ENCODE assay signal across 18 cellular contexts in genomic region chr20:33687993-33688937, GRCh38. TPM values are rescaled to one million over a fixed set of nuclear protein-coding genes. Genes with fewer than 3 reads are reported as not detected.
DNase-seq lines count a peak whose midpoint lies in the region; ATAC-seq, FAIRE-seq and TF ChIP-seq lines count a peak whose summit lies in the region.
"Had no signal": no experiment of that assay in that cellular context is flagged by ENCODE, and none has a peak within 500 bp of the region (broad histone marks: within the 10 kb centered on the region; RNA-seq: fewer than 3 reads in every experiment).

No MANE protein-coding gene starts in this region.

- peaks cover 48% of the 10 kb centered on the region for H3K4me1 Mint-ChIP-seq in T-helper 2 cell treated with Interferon-gamma antibody and Interleukin-4, amounts not matched to agents 5 μg/mL and 100 μg/mL, for 36 hours (ENCODE audit: low read depth)
- peaks cover 42% of the 10 kb centered on the region for H3K4me1 Mint-ChIP-seq in neural crest cell

- 91% methylated on average over 3 of the region's 3 CpGs for WGBS in GM12878 (ENCODE audit: insufficient coverage, insufficient replicate concordance, low lambda C conversion rate, missing lambda C conversion rate)

- intact Hi-C loops in GM12878 (cut with micrococcal nuclease; ENCODE audit: unreplicated experiment) = loop anchor here (5.0 to 10.0 kb wide), 2 partner anchors 89 to 307 kb away; partner anchors contain the start of gene RALY

- no peak overlapping the region for H3K4me2 ChIP-seq in MM.1S (ENCODE audit: low read depth, low read length)
- H3K4me2 ChIP-seq in GM12878 (ENCODE audit: control insufficient read depth, insufficient read depth) = no peak overlapping the region

- no peaks in the 10 kb centered on the region for H3K27me3 Mint-ChIP-seq in T-helper 2 cell treated with Interferon-gamma antibody and Interleukin-4, amounts not matched to agents 5 μg/mL and 100 μg/mL, for 36 hours (ENCODE audit: low read depth)
- peaks cover 3% of the 10 kb centered on the region for H3K27me3 Mint-ChIP-seq in neural crest cell (ENCODE audit: low read depth)

- RAD21 ChIA-PET in GM12878 (lab: Charles Lee; ENCODE audit: unreplicated experiment) = interaction anchor here (0.9 to 1.9 kb wide), 3 partner anchors 20 to 91 kb away, joined by 3 to 5 read pairs (median 4); partner anchors contain the start of gene PXMP4

- H3K4me3 Mint-ChIP-seq in T-helper 2 cell treated with Interferon-gamma antibody and Interleukin-4, amounts not matched to agents 5 μg/mL and 100 μg/mL, for 36 hours = peak overlapping the region; percentile 34
- peak overlapping the region; percentile 77 for H3K4me3 Mint-ChIP-seq in neural crest cell

- TF ChIP-seq RAD21 in GM12878 (IDR thresholded peaks at IDR 0.05; ENCODE audit: insufficient read depth, low read depth, low read length) = no peak

- H3K36me3 ChIP-seq in MM.1S (replicated peaks; ENCODE audit: insufficient read depth, low read length) (no peaks in the 10 kb centered on the region), GM12878 (ENCODE audit: control insufficient read depth in 2 of 2, insufficient read depth in 2 of 2, low read length in 1 of 2) (no peaks in the 10 kb centered on the region)
- H3K36me3 ChIP-seq: heart right ventricle, upper lobe of right lung had no signal

- no peak for TF ChIP-seq POLR2A in GM12878 (IDR thresholded peaks at IDR 0.05; ENCODE audit: low read depth, low read length)

- no peaks in the 10 kb centered on the region for H3K9me3 Mint-ChIP-seq in T-helper 2 cell treated with Interferon-gamma antibody and Interleukin-4, amounts not matched to agents 5 μg/mL and 100 μg/mL, for 36 hours
- H3K9me3 Mint-ChIP-seq in neural crest cell = no peaks in the 10 kb centered on the region

- H3K4me3 ChIP-seq in MM.1S (ENCODE audit: low read length) (no peak overlapping the region), GM12878 (no peak overlapping the region)
- H3K4me3 ChIP-seq: heart right ventricle, upper lobe of right lung had no signal

- H3K9ac ChIP-seq in MM.1S (ENCODE audit: low read length) = no peak overlapping the region
- H3K9ac ChIP-seq in GM12878 (ENCODE audit: control insufficient read depth, insufficient read depth, low read length) = no peak overlapping the region

- no peaks in the 10 kb centered on the region for H3K9me3 ChIP-seq in MM.1S (replicated peaks; ENCODE audit: insufficient read depth, low read length)
- no peaks in the 10 kb centered on the region for H3K9me3 ChIP-seq in GM12878 (replicated peaks; ENCODE audit: control insufficient read depth, insufficient read depth, low read length)
- H3K9me3 ChIP-seq: heart right ventricle, upper lobe of right lung had no signal

- no peaks in the 10 kb centered on the region for H3K9me2 ChIP-seq in MM.1S (replicated peaks; ENCODE audit: insufficient read depth, low read length)

- H2AFZ ChIP-seq in MM.1S (ENCODE audit: low read length) = no peak overlapping the region
- H2AFZ ChIP-seq in GM12878 (ENCODE audit: control insufficient read depth, low read depth, low read length) = no peak overlapping the region

- peaks cover 11% of the 10 kb centered on the region for H3K36me3 Mint-ChIP-seq in T-helper 2 cell treated with Interferon-gamma antibody and Interleukin-4, amounts not matched to agents 5 μg/mL and 100 μg/mL, for 36 hours (ENCODE audit: low read depth)
- H3K36me3 Mint-ChIP-seq in neural crest cell (ENCODE audit: low read depth) = no peaks in the 10 kb centered on the region

- in situ Hi-C loops in GM12878 (cut with MboI) = no loop called here

- no peak overlapping the region for H3K27ac ChIP-seq in MM.1S (ENCODE audit: low read length)
- no peak overlapping the region for H3K27ac ChIP-seq in GM12878 (ENCODE audit: control insufficient read depth, insufficient read depth)
- H3K27ac ChIP-seq: upper lobe of right lung had no signal

- SMC1A ChIA-PET in GM12878 (lab: Charles Lee; ENCODE audit: uncharacterized antibody, unreplicated experiment) = interaction anchor here (1.2 to 1.5 kb wide), 2 partner anchors 13 to 82 kb away, joined by 3 to 5 read pairs; no protein-coding TSS in a partner anchor

- POLR2A ChIA-PET in GM12878 (lab: Charles Lee) = no interaction called here
- POLR2A ChIA-PET in HEK293T (lab: Yijun Ruan, JAX) = interaction anchor here (1.1 to 1.6 kb wide), 3 partner anchors 25 to 32 kb away, joined by 3 to 5 read pairs (median 3); partner anchors contain the start of gene PXMP4

- CTCF ChIA-PET in GM12878 (lab: Yijun Ruan, JAX) = no interaction called here
- CTCF ChIA-PET in HEK293T (lab: Yijun Ruan, JAX) = interaction anchor here (0.6 to 0.7 kb wide), 2 partner anchors 590 to 756 kb away, joined by 4 to 7 read pairs; no protein-coding TSS in a partner anchor

- H3K27me3 ChIP-seq in MM.1S (replicated peaks; ENCODE audit: insufficient read depth, low read length) (no peaks in the 10 kb centered on the region), GM12878 (replicated peaks in 1 of 2; ENCODE audit: control insufficient read depth in 2 of 2, insufficient read depth in 2 of 2, low read length in 1 of 2) (no peaks in the 10 kb centered on the region)
- H3K27me3 ChIP-seq: heart right ventricle, upper lobe of right lung had no signal

- TF ChIP-seq CTCF in MM.1S (IDR thresholded peaks at IDR 0.05; ENCODE audit: low read length) (no peak), GM12878 (IDR thresholded peaks at IDR 0.05 in 2 of 3, conservative IDR thresholded peaks at IDR 0.05 in 1 of 3; ENCODE audit: control insufficient read depth in 2 of 3, extremely low read depth in 1 of 3, insufficient read depth in 1 of 3, low read depth in 3 of 3, low read length in 3 of 3) (no peak), neural crest cell (conservative IDR thresholded peaks at IDR 0.05) (no peak)

- ATAC-seq in GM12878 (no peak), GM21423 (IDR thresholded peaks at IDR 0.05; ENCODE audit: unreplicated experiment) (no peak)
- ATAC-seq: heart right ventricle had no signal

- H3K79me2 ChIP-seq in MM.1S (ENCODE audit: low read length) (peaks cover 23% of the 10 kb centered on the region), GM12878 (ENCODE audit: control insufficient read depth, insufficient read depth, low read length) (peaks cover 23% of the 10 kb centered on the region)

- peak overlapping the region; percentile 76 for H3K27ac Mint-ChIP-seq in T-helper 2 cell treated with Interferon-gamma antibody and Interleukin-4, amounts not matched to agents 5 μg/mL and 100 μg/mL, for 36 hours
- H3K27ac Mint-ChIP-seq in neural crest cell (ENCODE audit: unreplicated experiment) = no peak overlapping the region

- H4K20me1 ChIP-seq in MM.1S (ENCODE audit: insufficient read depth, low read length) (no peaks in the 10 kb centered on the region), GM12878 (ENCODE audit: control insufficient read depth, insufficient read depth) (no peaks in the 10 kb centered on the region)

- no peak for DNase-seq in T-helper 2 cell treated with Interferon-gamma antibody and Interleukin-4, amounts not matched to agents 5 μg/mL and 100 μg/mL, for 36 hours (ENCODE audit: low spot score)
- no peak for DNase-seq in T-helper 2 cell
- DNase-seq in MM.1S = peak; percentile 5
- DNase-seq in GM12878 (ENCODE audit: low read depth, low spot score) = no peak
- no peak for DNase-seq in neural crest cell (ENCODE audit: low read depth, low spot score)
- DNase-seq in 8988T = no peak
- no peak for DNase-seq in HEK293T (ENCODE audit: extremely low spot score)
- DNase-seq: activated CD4-positive, alpha-beta T cell treated with anti-CD3 and anti-CD28 coated beads, Interleukin-2, amount 50 U/mL, for 48 hours; heart right ventricle; kidney glomerular epithelial cell; NCI-H2081; NCI-H774; T1000; upper lobe of right lung had no signal

- H3F3A ChIP-seq in MM.1S (ENCODE audit: insufficient read depth, low read length) = peaks cover 10% of the 10 kb centered on the region

- TF ChIP-seq EP300 in GM12878 (IDR thresholded peaks at IDR 0.05; ENCODE audit: borderline replicate concordance in 1 of 2, control insufficient read depth in 1 of 2, low read depth in 2 of 2, low read length in 2 of 2) = no peak

- BruUV-seq in GM12878 (replicated peaks; lab: Mats Ljungman, UMichigan) = no TSS peak

- FAIRE-seq in GM12878 (lab: Jason Lieb, UNC) = no peak
- FAIRE-seq: GM12892, HTR-8/SVneo had no signal

- H3K4me1 ChIP-seq in MM.1S (ENCODE audit: low read length) (peaks cover 14% of the 10 kb centered on the region), GM12878 (ENCODE audit: control insufficient read depth, insufficient read depth, low read length) (peaks cover 24% of the 10 kb centered on the region)

RNA-seq across cellular contexts. Expression of gene E2F1, which starts 2.1 kb away (rescaled TPM):
- 8.1 and 11.3 TPM in 2 replicates for total RNA-seq in GM12878 (2013; cell fraction: nucleolus; rRNA removed)
- 31.6 and 36.7 TPM in 2 replicates for total RNA-seq in GM12878 (2014; rRNA removed)
- 22.8 and 26.1 TPM in 2 replicates for total RNA-seq in GM12878 (2014; rRNA removed; fragmentation: Illumina TruSeq; extraction: Trizol)
- total RNA-seq in GM12878 (2021) = 41.5 and 43.2 TPM in 2 replicates
- polyA plus RNA-seq in GM12878 (2011; ENCODE audit: low read depth) = 7.8 TPM
- 10.0 and 17.8 TPM in 2 replicates for polyA plus RNA-seq in GM12878 (2011; rRNA removed)
- 21.2 and 29.9 TPM in 2 replicates for polyA plus RNA-seq in GM12878 (2011; cell fraction: cytosol; rRNA removed)
- 53.2 and 72.7 TPM in 2 replicates for polyA plus RNA-seq in GM12878 (2011; cell fraction: nucleus; rRNA removed)
- 17.4 and 23.4 TPM in 2 replicates for polyA plus RNA-seq in GM12878 (2012)
- 13.0 and 21.6 TPM in 2 replicates for polyA plus RNA-seq in GM12878 (2014; fragmentation: Illumina TruSeq; extraction: Trizol)
- polyA plus RNA-seq in GM12878 (2014; fragmentation: Nextera tagmentation; extraction: Ambion mirVana) = 1 to 10 TPM in 1 of 2 experiments, under 1 TPM in 1; 0.29 to 2.1 TPM
- 50.2 and 55.4 TPM in 2 replicates for polyA plus RNA-seq in GM12878 (2014; rRNA removed)
- polyA plus RNA-seq in GM12878 (2016; fragmentation: Nextera tagmentation; extraction: Ambion mirVana) = 10 to 100 TPM in 1 of 2 experiments, 1 to 10 TPM in 1; 3.2 to 16.7 TPM
- 11.0 and 14.8 TPM in 2 replicates for polyA minus RNA-seq in GM12878 (2011; rRNA and poly(A)+ RNA removed)
- polyA minus RNA-seq in GM12878 (2011; cell fraction: cytosol; rRNA and poly(A)+ RNA removed) = 7.5 and 8.4 TPM in 2 replicates
- polyA minus RNA-seq in GM12878 (2011; cell fraction: nucleus; rRNA and poly(A)+ RNA removed) = 5.9 and 9.2 TPM in 2 replicates
- total RNA-seq in neural crest cell = 84.8 and 94.9 TPM in 2 replicates

RNA-seq across cellular contexts. Expression of gene NECAB3, which starts 14.0 kb away (rescaled TPM):
- 19.3 and 24.9 TPM in 2 replicates for total RNA-seq in GM12878 (2013; cell fraction: nucleolus; rRNA removed)
- total RNA-seq in GM12878 (2014; rRNA removed) = 14.3 and 15.6 TPM in 2 replicates
- total RNA-seq in GM12878 (2014; rRNA removed; fragmentation: Illumina TruSeq; extraction: Trizol) = 7.3 and 7.6 TPM in 2 replicates
- 13.6 and 14.2 TPM in 2 replicates for total RNA-seq in GM12878 (2021)
- polyA plus RNA-seq in GM12878 (2011; ENCODE audit: low read depth) = 1.4 TPM
- 2.1 and 3.6 TPM in 2 replicates for polyA plus RNA-seq in GM12878 (2011; rRNA removed)
- 5.9 and 8.1 TPM in 2 replicates for polyA plus RNA-seq in GM12878 (2011; cell fraction: cytosol; rRNA removed)
- polyA plus RNA-seq in GM12878 (2011; cell fraction: nucleus; rRNA removed) = 30.0 and 35.4 TPM in 2 replicates
- polyA plus RNA-seq in GM12878 (2012) = 5.9 and 6.9 TPM in 2 replicates
- polyA plus RNA-seq in GM12878 (2014; fragmentation: Illumina TruSeq; extraction: Trizol) = 3.4 and 4.6 TPM in 2 replicates
- 1 to 10 TPM in 1 of 2 experiments, under 1 TPM in 1; 0.21 to 1.3 TPM for polyA plus RNA-seq in GM12878 (2014; fragmentation: Nextera tagmentation; extraction: Ambion mirVana)
- 14.5 and 17.0 TPM in 2 replicates for polyA plus RNA-seq in GM12878 (2014; rRNA removed)
- 1 to 10 TPM; 7.0 to 8.5 TPM for polyA plus RNA-seq in GM12878 (2016; fragmentation: Nextera tagmentation; extraction: Ambion mirVana)
- polyA minus RNA-seq in GM12878 (2011; rRNA and poly(A)+ RNA removed) = 2.5 and 8.5 TPM in 2 replicates
- 3.2 and 5.5 TPM in 2 replicates for polyA minus RNA-seq in GM12878 (2011; cell fraction: cytosol; rRNA and poly(A)+ RNA removed)
- polyA minus RNA-seq in GM12878 (2011; cell fraction: nucleus; rRNA and poly(A)+ RNA removed) = 8.0 and 9.9 TPM in 2 replicates
- 56.0 and 63.3 TPM in 2 replicates for total RNA-seq in neural crest cell

RNA-seq across cellular contexts. Expression of gene ACTL10, which starts 21.5 kb away (rescaled TPM):
- total RNA-seq in GM12878 (2013; cell fraction: nucleolus; rRNA removed) = 2.4 TPM in 2 replicates
- total RNA-seq in GM12878 (2014; rRNA removed) (4.3 and 5.0 TPM in 2 replicates), GM12878 (2014; rRNA removed; fragmentation: Illumina TruSeq; extraction: Trizol) (0.28 and 0.49 TPM in 2 replicates), GM12878 (2021) (3.6 and 3.7 TPM in 2 replicates), neural crest cell (0.75 TPM in 2 replicates)
- polyA plus RNA-seq in GM12878 (2011; ENCODE audit: low read depth) = not detected
- polyA plus RNA-seq in GM12878 (2011; rRNA removed) (0.04 and 0.12 TPM in 2 replicates), GM12878 (2014; fragmentation: Illumina TruSeq; extraction: Trizol) (0.21 TPM in 1 of 2 replicates, not detected in the other), GM12878 (2014; fragmentation: Nextera tagmentation; extraction: Ambion mirVana) (under 1 TPM; 0.16 to 0.46 TPM), GM12878 (2014; rRNA removed) (1.3 and 2.4 TPM in 2 replicates), GM12878 (2016; fragmentation: Nextera tagmentation; extraction: Ambion mirVana) (1 to 10 TPM; 3.6 to 4.7 TPM)
- polyA plus RNA-seq in GM12878 (2011; cell fraction: cytosol; rRNA removed) = 0.19 and 0.22 TPM in 2 replicates
- polyA plus RNA-seq in GM12878 (2011; cell fraction: nucleus; rRNA removed) = 0.61 and 1.0 TPM in 2 replicates
- 0.90 and 1.2 TPM in 2 replicates for polyA plus RNA-seq in GM12878 (2012)
- 0.22 and 0.62 TPM in 2 replicates for polyA minus RNA-seq in GM12878 (2011; rRNA and poly(A)+ RNA removed)
- 0.53 and 0.83 TPM in 2 replicates for polyA minus RNA-seq in GM12878 (2011; cell fraction: cytosol; rRNA and poly(A)+ RNA removed)
- 2.9 and 5.5 TPM in 2 replicates for polyA minus RNA-seq in GM12878 (2011; cell fraction: nucleus; rRNA and poly(A)+ RNA removed)
- total RNA-seq: A172 had no signal

RNA-seq across cellular contexts. Expression of gene C20orf144, which starts 26.1 kb away (rescaled TPM):
- 0.38 and 0.54 TPM in 2 replicates for total RNA-seq in GM12878 (2013; cell fraction: nucleolus; rRNA removed)
- total RNA-seq in GM12878 (2014; rRNA removed) (0.27 TPM in 1 of 2 replicates, not detected in the other), GM12878 (2014; rRNA removed; fragmentation: Illumina TruSeq; extraction: Trizol) (0.05 and 0.13 TPM in 2 replicates), GM12878 (2021) (0.11 and 0.23 TPM in 2 replicates), neural crest cell (0.44 and 0.82 TPM in 2 replicates)
- not detected for polyA plus RNA-seq in GM12878 (2011; ENCODE audit: low read depth)
- polyA plus RNA-seq in GM12878 (2011; rRNA removed) (0.07 and 0.12 TPM in 2 replicates), GM12878 (2014; fragmentation: Illumina TruSeq; extraction: Trizol) (0.17 and 0.24 TPM in 2 replicates), GM12878 (2014; fragmentation: Nextera tagmentation; extraction: Ambion mirVana) (under 1 TPM in 1 of 2 experiments, not detected in 1; 0.04 TPM), GM12878 (2014; rRNA removed) (0.27 and 0.61 TPM in 2 replicates), GM12878 (2016; fragmentation: Nextera tagmentation; extraction: Ambion mirVana) (under 1 TPM; 0.32 to 0.62 TPM)
- polyA plus RNA-seq in GM12878 (2011; cell fraction: cytosol; rRNA removed) = 0.10 and 0.22 TPM in 2 replicates
- 0.25 and 0.38 TPM in 2 replicates for polyA plus RNA-seq in GM12878 (2011; cell fraction: nucleus; rRNA removed)
- polyA plus RNA-seq in GM12878 (2012) = 0.13 and 0.15 TPM in 2 replicates
- polyA minus RNA-seq in GM12878 (2011; rRNA and poly(A)+ RNA removed) = 1.0 and 1.1 TPM in 2 replicates
- polyA minus RNA-seq in GM12878 (2011; cell fraction: cytosol; rRNA and poly(A)+ RNA removed) = 0.53 TPM in 1 of 2 replicates, not detected in the other
- 1.1 and 1.3 TPM in 2 replicates for polyA minus RNA-seq in GM12878 (2011; cell fraction: nucleus; rRNA and poly(A)+ RNA removed)
- total RNA-seq: A172, heart right ventricle had no signal

RNA-seq across cellular contexts. Expression of gene PXMP4, which starts 31.8 kb away (rescaled TPM):
- total RNA-seq in GM12878 (2013; cell fraction: nucleolus; rRNA removed) = 5.6 and 7.9 TPM in 2 replicates
- total RNA-seq in GM12878 (2014; rRNA removed) = 7.5 and 9.7 TPM in 2 replicates
- total RNA-seq in GM12878 (2014; rRNA removed; fragmentation: Illumina TruSeq; extraction: Trizol) = 2.1 and 3.6 TPM in 2 replicates
- total RNA-seq in GM12878 (2021) = 7.6 and 8.9 TPM in 2 replicates
- polyA plus RNA-seq in GM12878 (2011; ENCODE audit: low read depth) = 3.6 TPM
- polyA plus RNA-seq in GM12878 (2011; rRNA removed) = 2.7 and 4.9 TPM in 2 replicates
- 7.3 and 7.6 TPM in 2 replicates for polyA plus RNA-seq in GM12878 (2011; cell fraction: cytosol; rRNA removed)
- polyA plus RNA-seq in GM12878 (2011; cell fraction: nucleus; rRNA removed) = 5.1 and 5.8 TPM in 2 replicates
- polyA plus RNA-seq in GM12878 (2012) = 6.0 and 6.6 TPM in 2 replicates
- polyA plus RNA-seq in GM12878 (2014; fragmentation: Illumina TruSeq; extraction: Trizol) = 1.3 and 5.4 TPM in 2 replicates
- polyA plus RNA-seq in GM12878 (2014; fragmentation: Nextera tagmentation; extraction: Ambion mirVana) = 10 to 100 TPM; 12.2 to 19.2 TPM
- polyA plus RNA-seq in GM12878 (2014; rRNA removed) = 4.8 and 5.7 TPM in 2 replicates
- 10 to 100 TPM; 14.2 to 15.7 TPM for polyA plus RNA-seq in GM12878 (2016; fragmentation: Nextera tagmentation; extraction: Ambion mirVana)
- 2.8 and 5.6 TPM in 2 replicates for polyA minus RNA-seq in GM12878 (2011; rRNA and poly(A)+ RNA removed)
- polyA minus RNA-seq in GM12878 (2011; cell fraction: cytosol; rRNA and poly(A)+ RNA removed) = 4.7 and 6.7 TPM in 2 replicates
- polyA minus RNA-seq in GM12878 (2011; cell fraction: nucleus; rRNA and poly(A)+ RNA removed) = 1.8 and 1.9 TPM in 2 replicates
- total RNA-seq in neural crest cell = 5.2 and 5.6 TPM in 2 replicates
